In the genomic region with DNA sequence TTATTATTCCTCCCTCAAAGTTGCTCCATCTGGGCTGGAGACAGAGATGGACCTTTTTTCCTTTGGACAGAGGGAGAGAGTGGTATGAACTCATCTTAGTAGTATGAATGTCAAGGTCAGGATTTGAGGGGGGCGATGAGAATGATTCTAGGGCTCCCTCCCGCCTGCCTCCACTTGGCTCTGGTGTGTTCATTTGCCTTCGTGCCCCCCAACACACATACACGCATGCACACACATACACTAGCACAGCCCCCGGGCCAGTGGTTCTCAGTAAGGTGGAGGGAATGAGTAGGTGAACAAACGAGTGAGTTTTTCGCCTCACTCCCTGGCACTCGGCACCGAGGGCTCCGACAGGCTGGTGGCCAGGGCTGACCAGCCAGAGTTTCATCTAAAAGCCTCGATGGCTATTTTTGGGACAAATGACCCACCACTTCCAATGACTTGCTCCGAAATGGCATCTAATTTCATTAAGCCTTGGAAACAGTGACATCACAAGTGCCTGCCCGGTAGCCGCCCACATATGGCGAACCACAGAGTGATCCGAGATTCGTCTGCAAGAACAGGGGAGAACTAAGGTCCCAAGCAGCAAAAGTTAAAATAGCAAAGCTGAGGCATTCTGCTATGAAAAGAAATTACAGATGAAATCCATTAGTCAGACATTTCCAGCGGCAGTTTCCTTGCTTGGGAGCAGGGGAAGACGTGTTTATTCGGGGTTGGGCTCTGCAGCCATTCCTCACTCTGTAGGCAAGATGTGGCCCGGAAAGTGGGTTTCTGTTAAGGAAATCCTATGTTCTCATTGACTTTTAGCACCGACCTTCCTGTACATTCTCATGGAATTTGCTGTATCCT, we compare ENCODE assay signal across 12 cellular contexts. TPM values are rescaled to one million over a fixed set of nuclear protein-coding genes. Genes with fewer than 3 reads are reported as not detected.
DNase-seq lines count a peak whose midpoint lies in the region; ATAC-seq and TF ChIP-seq lines count a peak whose summit lies in the region.
"Had no signal": no experiment of that assay in that cellular context is flagged by ENCODE, and none has a peak within 500 bp of the region (broad histone marks: within the 10 kb centered on the region; RNA-seq: fewer than 3 reads in every experiment).

No MANE protein-coding gene starts in this region.

- no peaks in the 10 kb centered on the region for H3K27me3 ChIP-seq in esophagus muscularis mucosa
- H3K27me3 ChIP-seq in transverse colon: no peaks in the 10 kb centered on the region

- no peak overlapping the region for H3K4me3 Mint-ChIP-seq in naive B cell
- no peak overlapping the region for H3K4me3 Mint-ChIP-seq in stimulated activated effector memory CD8-positive, alpha-beta T cell treated with anti-CD3 and anti-CD28 coated beads, Interleukin-12 subunit alpha, Interleukin-12 subunit beta, amount 100 ng/mL, for 72 hours
- H3K4me3 Mint-ChIP-seq: central memory CD8-positive, alpha-beta T cell had no signal

- 53% methylated on average over 22 of the region's 22 CpGs for WGBS in esophagus muscularis mucosa
- 88% methylated on average over 6 to 22 of the region's 22 CpGs for WGBS in transverse colon (ENCODE audit: low coverage in 1 of 2), 2 donors

- H3K4me1 ChIP-seq in esophagus muscularis mucosa: peaks cover 36 to 57% (median 51%) of the 10 kb centered on the region in 4 donors
- H3K4me1 ChIP-seq in transverse colon: peaks cover 0 to 31% (median 4%) of the 10 kb centered on the region in 4 donors

- TF ChIP-seq EP300 in esophagus muscularis mucosa (IDR thresholded peaks at IDR 0.05) (no peak), transverse colon (IDR thresholded peaks at IDR 0.05; ENCODE audit: low read depth) (no peak)

- in situ Hi-C loops in transverse colon (cut with MboI; ENCODE audit: low pct_ligation_motif_present in 1 of 4, low pct_unique_long_range_greater_than_20kb in 1 of 4, low sequenced_read_pairs in 3 of 4): no loop called here

- H3K27ac Mint-ChIP-seq in naive B cell: peak overlapping the region in 4 of 6 donors; percentile 19 to 88 (median 50)
- H3K27ac Mint-ChIP-seq in stimulated activated effector memory CD8-positive, alpha-beta T cell treated with anti-CD3 and anti-CD28 coated beads, Interleukin-12 subunit alpha, Interleukin-12 subunit beta, amount 100 ng/mL, for 72 hours: no peak overlapping the region

- no peaks in the 10 kb centered on the region for H3K9me3 ChIP-seq in esophagus muscularis mucosa
- no peaks in the 10 kb centered on the region for H3K9me3 ChIP-seq in transverse colon

- TF ChIP-seq POLR2A in esophagus muscularis mucosa (IDR thresholded peaks at IDR 0.05; ENCODE audit: low read depth): no peak
- TF ChIP-seq POLR2A in transverse colon (IDR thresholded peaks at IDR 0.05): no peak

- H3K27ac ChIP-seq in esophagus muscularis mucosa (replicated peaks in 1 of 4) (peak overlapping the region; percentile 78 to 86 (median 84)), transverse colon (peak overlapping the region; percentile 15 to 54 (median 44))

- H3K36me3 ChIP-seq in esophagus muscularis mucosa (no peaks in the 10 kb centered on the region), transverse colon (no peaks in the 10 kb centered on the region)

- H3K4me1 Mint-ChIP-seq in naive B cell: peaks cover 28 to 54% (median 36%) of the 10 kb centered on the region in 3 donors
- H3K4me1 Mint-ChIP-seq in stimulated activated effector memory CD8-positive, alpha-beta T cell treated with anti-CD3 and anti-CD28 coated beads, Interleukin-12 subunit alpha, Interleukin-12 subunit beta, amount 100 ng/mL, for 72 hours: peaks cover 44% of the 10 kb centered on the region

- no peaks in the 10 kb centered on the region for H3K27me3 Mint-ChIP-seq in naive B cell
- H3K27me3 Mint-ChIP-seq: central memory CD8-positive, alpha-beta T cell had no signal

- H3K36me3 Mint-ChIP-seq in naive B cell: peaks cover 10 to 11% of the 10 kb centered on the region in 2 donors
- no peaks in the 10 kb centered on the region for H3K36me3 Mint-ChIP-seq in stimulated activated effector memory CD8-positive, alpha-beta T cell treated with anti-CD3 and anti-CD28 coated beads, Interleukin-12 subunit alpha, Interleukin-12 subunit beta, amount 100 ng/mL, for 72 hours

- no peaks in the 10 kb centered on the region for H3K9me3 Mint-ChIP-seq in naive B cell
- H3K9me3 Mint-ChIP-seq in stimulated activated effector memory CD8-positive, alpha-beta T cell treated with anti-CD3 and anti-CD28 coated beads, Interleukin-12 subunit alpha, Interleukin-12 subunit beta, amount 100 ng/mL, for 72 hours: no peaks in the 10 kb centered on the region
- H3K9me3 Mint-ChIP-seq: central memory CD8-positive, alpha-beta T cell had no signal

- H3K4me3 ChIP-seq in esophagus muscularis mucosa (peak overlapping the region; percentile 22 to 36 (median 31)), transverse colon (no peak overlapping the region)

- ATAC-seq in Right ventricle myocardium superior (ENCODE audit: poor library complexity) (peak; percentile 27), naive B cell (ENCODE audit: low read depth in 2 of 2) (no peak)
- ATAC-seq in stimulated activated effector memory CD8-positive, alpha-beta T cell treated with anti-CD3 and anti-CD28 coated beads, Interleukin-12 subunit alpha, Interleukin-12 subunit beta, amount 100 ng/mL, for 72 hours: no peak

- no peak for TF ChIP-seq CTCF in esophagus muscularis mucosa (IDR thresholded peaks at IDR 0.05)
- no peak for TF ChIP-seq CTCF in transverse colon (IDR thresholded peaks at IDR 0.05)

- DNase-seq in Right ventricle myocardium superior: peak; percentile 31
- no peak for DNase-seq in cardiac septum (ENCODE audit: low spot score)
- DNase-seq in esophagus muscularis mucosa (ENCODE audit: extremely low spot score): no peak
- no peak for DNase-seq in naive B cell
- no peak for DNase-seq in transverse colon
- no peak for DNase-seq in stimulated activated effector memory CD8-positive, alpha-beta T cell treated with anti-CD3 and anti-CD28 coated beads, Interleukin-12 subunit alpha, Interleukin-12 subunit beta, amount 100 ng/mL, for 72 hours (ENCODE audit: low spot score in 2 of 2)
- DNase-seq in NCI-H2171 (lab: John Stamatoyannopoulos, UW): no peak
- no peak for DNase-seq in activated T-cell treated with anti-CD3 and anti-CD28 coated beads, Interleukin-2, amount 50 U/mL, for 1 hour
- DNase-seq: GF-D8, NCI-H1092 treated with DMSO at 0.1 percent for 48 hours, T-helper 9 cell had no signal

- intact Hi-C loops in Right ventricle myocardium superior (cut with DNase I) (no loop called here), cardiac septum (cut with DNase I) (no loop called here), esophagus muscularis mucosa (cut with DNase I) (no loop called here), transverse colon (cut with DNase I; ENCODE audit: low total_unique reads) (no loop called here)

RNA-seq across cellular contexts. Expression of gene ERGIC1, which starts 44.8 kb away (rescaled TPM):
- total RNA-seq in Right ventricle myocardium superior (75.5 TPM), cardiac septum (76.9 TPM), esophagus muscularis mucosa (100 to 1,000 TPM; 105 to 161 (median 145) TPM), transverse colon (100 to 1,000 TPM; 125 to 252 (median 184) TPM)
- polyA plus RNA-seq in naive B cell (ENCODE audit: low read depth in 6 of 6): 10 to 100 TPM; 53.2 to 86.1 (median 64.4) TPM

Comparison
In these comparisons a context has a peak if more than half of its experiments do, and no peak if none do; other contexts are left out.
1. H3K4me3 ChIP-seq: peak in esophagus muscularis mucosa (4 of 4); none in transverse colon (0 of 4).